25 cellular contexts compared by ENCODE assay signal in genomic region chr1:89898150-89898549, GRCh38.
"Had no signal": no experiment of that assay in that cellular context is flagged by ENCODE, and none has a peak within 500 bp of the region (broad histone marks: within the 10 kb centered on the region; RNA-seq: fewer than 3 reads in every experiment).

No MANE protein-coding gene starts in this region.

- H3K27ac ChIP-seq: brain microvascular endothelial cell, cardiac muscle cell, SJCRH30, WERI-Rb-1 had no signal

- H3K9me3 ChIP-seq: SJCRH30, SK-N-SH had no signal

- H3K9ac ChIP-seq: SK-N-SH had no signal

- DNase-seq: activated CD4-positive, alpha-beta T cell treated with anti-CD3 and anti-CD28 coated beads for 4 hours; activated CD8-positive, alpha-beta memory T cell treated with anti-CD3 and anti-CD28 coated beads, Interleukin-2, amount 50 U/mL, for 4 hours; activated CD8-positive, alpha-beta T cell treated with anti-CD3 and anti-CD28 coated beads for 36 hours; activated gamma-delta T cell treated with Interleukin-2 at 50 U/mL for 16 hours; activated naive CD4-positive, alpha-beta T cell treated with anti-CD3 and anti-CD28 coated beads, Interleukin-2, amount 10 ng/mL, durations not matched to agents 7 days and 5 days; activated naive CD8-positive, alpha-beta T cell treated with anti-CD3 and anti-CD28 coated beads for 36 hours; activated T-cell treated with anti-CD3 and anti-CD28 coated beads, Interleukin-2, amount 50 U/mL, for 72 hours; brain microvascular endothelial cell; Kasumi-1; NCI-H1092; NCI-H2029 treated with DMSO at 0.1 percent for 48 hours; NCI-H345; NCI-H510A; NCI-H526 treated with DMSO at 0.1 percent for 48 hours; NK-92 treated with Interleukin-12 subunit alpha and Interleukin-12 subunit beta, amount 100 ng/mL, for 24 hours; OCI-M1; Right ventricle myocardium superior; RPMI8226; SJCRH30; SK-N-SH; T-helper 1 cell; WERI-Rb-1 had no signal

- H3K4me1 ChIP-seq: SJCRH30 had no signal

- H3K27me3 ChIP-seq: brain microvascular endothelial cell, cardiac muscle cell, SJCRH30 had no signal

- H3K4me2 ChIP-seq: SK-N-SH had no signal

- ATAC-seq: activated CD4-positive, CD25-positive, alpha-beta regulatory T cell treated with anti-CD3 and anti-CD28 coated beads, Interleukin-2, amount 50 U/mL, for 24 hours; activated CD8-positive, alpha-beta T cell treated with anti-CD3 and anti-CD28 coated beads for 36 hours; activated T-cell treated with anti-CD3 and anti-CD28 coated beads, Interleukin-2, amount 50 U/mL, for 72 hours; Panc1 had no signal

- H3K4me3 ChIP-seq: cardiac muscle cell, SJCRH30 had no signal

- H3K36me3 ChIP-seq: brain microvascular endothelial cell, cardiac muscle cell, SJCRH30, WERI-Rb-1 had no signal
